In genomic region chr7:84057576-84057975, GRCh38 we compare ENCODE assay signal across 25 cellular contexts.
"Had no signal": no experiment of that assay in that cellular context is flagged by ENCODE, and none has a peak within 500 bp of the region (broad histone marks: within the 10 kb centered on the region; RNA-seq: fewer than 3 reads in every experiment).

No MANE protein-coding gene starts in this region.

- DNase-seq: activated CD4-positive, alpha-beta T cell treated with anti-CD3 and anti-CD28 coated beads for 4 hours; activated CD8-positive, alpha-beta memory T cell treated with anti-CD3 and anti-CD28 coated beads, Interleukin-2, amount 50 U/mL, for 4 hours; activated CD8-positive, alpha-beta T cell treated with anti-CD3 and anti-CD28 coated beads for 36 hours; activated naive CD4-positive, alpha-beta T cell treated with anti-CD3 and anti-CD28 coated beads, Interleukin-2, amount 50 U/mL, for 16 hours; activated naive CD8-positive, alpha-beta T cell treated with anti-CD3 and anti-CD28 coated beads, Interleukin-2, amount 10 ng/mL, durations not matched to agents 7 days and 5 days; activated T-cell treated with anti-CD3 and anti-CD28 coated beads, Interleukin-2, amount 50 U/mL, for 72 hours; adrenal gland; anterior cingulate cortex; caudate nucleus; KG1; MV-4-11; NCI-H1105; NCI-H1436; NCI-H1694 treated with DMSO at 0.1 percent for 48 hours; NCI-H2029 treated with DMSO at 0.1 percent for 48 hours; NCI-H446; NCI-H526; NCI-H774; RPMI8226; SHP77 had no signal

- H3K4me1 ChIP-seq: adrenal gland, breast epithelium had no signal

- H3K27me3 Mint-ChIP-seq: activated CD8-positive, alpha-beta T cell treated with anti-CD3 and anti-CD28 coated beads for 36 hours; activated naive CD8-positive, alpha-beta T cell treated with anti-CD3 and anti-CD28 coated beads, Interleukin-2, amount 10 ng/mL, durations not matched to agents 7 days and 5 days had no signal

- H3K27ac Mint-ChIP-seq: activated CD8-positive, alpha-beta T cell treated with anti-CD3 and anti-CD28 coated beads for 36 hours; activated naive CD8-positive, alpha-beta T cell treated with anti-CD3 and anti-CD28 coated beads, Interleukin-2, amount 10 ng/mL, durations not matched to agents 7 days and 5 days; activated T-cell treated with anti-CD3 and anti-CD28 coated beads, Interleukin-2, amount 50 U/mL, for 72 hours; activated T-helper 2 cell treated with anti-CD3 and anti-CD28 coated beads, Interferon-gamma antibody, Interleukin-2, Interleukin-4, amounts not matched to agents 10 μg/mL and 5 μg/mL and 100 μg/mL, durations not matched to agents 14 hours and 24 hours and 36 hours; T-helper 1 cell treated with Interleukin-12 subunit alpha and Interleukin-12 subunit beta and Interleukin-4 antibody, amounts not matched to agents 30 μg/mL and 1 μg/mL, for 36 hours had no signal

- ATAC-seq: activated CD4-positive, CD25-positive, alpha-beta regulatory T cell treated with anti-CD3 and anti-CD28 coated beads, Interleukin-2, amount 50 U/mL, for 24 hours; activated CD8-positive, alpha-beta T cell treated with anti-CD3 and anti-CD28 coated beads for 36 hours; activated T-cell treated with anti-CD3 and anti-CD28 coated beads, Interleukin-2, amount 50 U/mL, for 72 hours; Panc1 had no signal

- H3K27me3 ChIP-seq: adrenal gland, breast epithelium had no signal

- H3K36me3 ChIP-seq: adrenal gland, breast epithelium had no signal

- H3K4me3 Mint-ChIP-seq: activated CD8-positive, alpha-beta T cell treated with anti-CD3 and anti-CD28 coated beads for 36 hours; activated naive CD8-positive, alpha-beta T cell treated with anti-CD3 and anti-CD28 coated beads, Interleukin-2, amount 10 ng/mL, durations not matched to agents 7 days and 5 days; activated T-cell treated with anti-CD3 and anti-CD28 coated beads, Interleukin-2, amount 50 U/mL, for 72 hours; T-helper 1 cell treated with Interleukin-12 subunit alpha and Interleukin-12 subunit beta and Interleukin-4 antibody, amounts not matched to agents 30 μg/mL and 1 μg/mL, for 36 hours had no signal

- H3K9me3 ChIP-seq: adrenal gland had no signal

- H3K36me3 Mint-ChIP-seq: activated naive CD8-positive, alpha-beta T cell treated with anti-CD3 and anti-CD28 coated beads, Interleukin-2, amount 10 ng/mL, durations not matched to agents 7 days and 5 days had no signal

- H3K27ac ChIP-seq: adrenal gland, breast epithelium had no signal

- H3K9me3 Mint-ChIP-seq: activated CD8-positive, alpha-beta T cell treated with anti-CD3 and anti-CD28 coated beads for 36 hours; activated naive CD8-positive, alpha-beta T cell treated with anti-CD3 and anti-CD28 coated beads, Interleukin-2, amount 10 ng/mL, durations not matched to agents 7 days and 5 days; activated T-cell treated with anti-CD3 and anti-CD28 coated beads, Interleukin-2, amount 50 U/mL, for 72 hours; activated T-helper 2 cell treated with anti-CD3 and anti-CD28 coated beads, Interferon-gamma antibody, Interleukin-2, Interleukin-4, amounts not matched to agents 10 μg/mL and 5 μg/mL and 100 μg/mL, durations not matched to agents 14 hours and 24 hours and 36 hours; T-helper 1 cell treated with Interleukin-12 subunit alpha and Interleukin-12 subunit beta and Interleukin-4 antibody, amounts not matched to agents 30 μg/mL and 1 μg/mL, for 36 hours had no signal

- H3K4me3 ChIP-seq: adrenal gland, breast epithelium had no signal
